In genomic region chr6:37514377-37514776, GRCh38 we compare ENCODE assay signal across 12 cellular contexts. TPM values are rescaled to one million over a fixed set of nuclear protein-coding genes. Genes with fewer than 3 reads are reported as not detected.
DNase-seq lines count a peak whose midpoint lies in the region; ATAC-seq, FAIRE-seq and TF ChIP-seq lines count a peak whose summit lies in the region.
"Had no signal": no experiment of that assay in that cellular context is flagged by ENCODE, and none has a peak within 500 bp of the region (broad histone marks: within the 10 kb centered on the region; RNA-seq: fewer than 3 reads in every experiment).

No MANE protein-coding gene starts in this region.

- peak; percentile 50 for DNase-seq in COLO829 (ENCODE audit: low spot score)
- peak; percentile 89 for DNase-seq in NCI-H1436 treated with DMSO at 0.1 percent for 48 hours (lab: John Stamatoyannopoulos, UW)
- peak; percentile 36 for DNase-seq in activated T-helper 9 cell treated with anti-CD3 and anti-CD28 coated beads, Interleukin-2, amount 50 U/mL, for 16 hours (ENCODE audit: low read depth)
- peak in 1 of 9 donors; percentile 51 for DNase-seq in naive thymus-derived CD4-positive, alpha-beta T cell
- no peak for DNase-seq in small intestine
- no peak for DNase-seq in mucosa of gallbladder (ENCODE audit: low spot score)
- no peak for DNase-seq in uterus
- DNase-seq: aorta, GDM1, Right ventricle myocardium superior, tibial artery had no signal

- peak overlapping the region; percentile 75 to 93 (median 84) for H3K4me3 Mint-ChIP-seq in naive thymus-derived CD4-positive, alpha-beta T cell

- H3K27me3 Mint-ChIP-seq in naive thymus-derived CD4-positive, alpha-beta T cell, result no peaks in the 10 kb centered on the region

- no peak for ATAC-seq in naive thymus-derived CD4-positive, alpha-beta T cell
- no peak for ATAC-seq in GM21717 (IDR thresholded peaks at IDR 0.05; ENCODE audit: unreplicated experiment)

- no peak for FAIRE-seq in small intestine (lab: Jason Lieb, UNC)

- intact Hi-C loops in naive thymus-derived CD4-positive, alpha-beta T cell (cut with micrococcal nuclease), result loop anchor here in 1 of 2 donors (10.0 kb wide), 1 partner anchor 1070 kb away; the partner anchor contains the start of genes KCTD20 and PXT1
- intact Hi-C loops in uterus (cut with DNase I; ENCODE audit: low total_unique reads), result no loop called here

- peak overlapping the region; percentile 92 to 99 (median 97) for H3K27ac Mint-ChIP-seq in naive thymus-derived CD4-positive, alpha-beta T cell

- POLR2A ChIA-PET in naive thymus-derived CD4-positive, alpha-beta T cell (lab: Charles Lee), result interaction anchor here (0.6 to 12.3 kb wide), 3 partner anchors 11 to 116 kb away, joined by 3 to 376 read pairs (median 4); partner anchors contain the start of gene CCDC167

- peaks cover 0 to 3% (median 0%) of the 10 kb centered on the region in 11 donors for H3K9me3 Mint-ChIP-seq in naive thymus-derived CD4-positive, alpha-beta T cell

- peak overlapping the region; percentile 97 for H3K27ac ChIP-seq in naive thymus-derived CD4-positive, alpha-beta T cell (ENCODE audit: low read depth, low read length)
- H3K27ac ChIP-seq in small intestine (ENCODE audit: low read depth in 1 of 2, low read length in 1 of 2) (no peak overlapping the region), uterus (no peak overlapping the region)
- H3K27ac ChIP-seq: tibial artery had no signal

- TF ChIP-seq POLR2A in uterus (IDR thresholded peaks at IDR 0.05), result no peak

- H3K4me3 ChIP-seq in naive thymus-derived CD4-positive, alpha-beta T cell (ENCODE audit: low read length), result peak overlapping the region; percentile 55
- H3K4me3 ChIP-seq in small intestine (ENCODE audit: low read depth in 1 of 2, low read length in 2 of 2) (no peak overlapping the region), uterus (no peak overlapping the region)
- H3K4me3 ChIP-seq: tibial artery had no signal

- WGBS in small intestine, 3 donors, result 60 to 73% (median 61%) methylated on average over 3 of the region's 3 CpGs

- H3K4me1 ChIP-seq in naive thymus-derived CD4-positive, alpha-beta T cell (ENCODE audit: control insufficient read depth in 2 of 2, insufficient read depth in 2 of 2, low read length in 2 of 2), result peaks cover 70 to 81% of the 10 kb centered on the region in 2 donors
- H3K4me1 ChIP-seq in small intestine (ENCODE audit: control insufficient read depth in 2 of 2, insufficient read depth in 1 of 2, low read depth in 1 of 2, low read length in 1 of 2) (peaks cover 0 to 4% of the 10 kb centered on the region in 2 donors), uterus (no peaks in the 10 kb centered on the region)

- no peaks in the 10 kb centered on the region for H3K36me3 ChIP-seq in naive thymus-derived CD4-positive, alpha-beta T cell (ENCODE audit: control insufficient read depth in 2 of 3, insufficient read depth in 3 of 3, low read length in 3 of 3)
- H3K36me3 ChIP-seq in small intestine (ENCODE audit: control insufficient read depth in 2 of 2, insufficient read depth in 2 of 2, low read length in 2 of 2) (no peaks in the 10 kb centered on the region), uterus (no peaks in the 10 kb centered on the region)
- H3K36me3 ChIP-seq: tibial artery had no signal

- H3K4me1 Mint-ChIP-seq in naive thymus-derived CD4-positive, alpha-beta T cell, result peaks cover 59 to 98% (median 95%) of the 10 kb centered on the region in 7 donors

- no peak for TF ChIP-seq CTCF in uterus (IDR thresholded peaks at IDR 0.05)

- CTCF ChIA-PET in naive thymus-derived CD4-positive, alpha-beta T cell (lab: Charles Lee), result interaction anchor here (0.5 kb wide), 1 partner anchor 498 kb away, joined by 3 read pairs; no protein-coding TSS in a partner anchor

- no peaks in the 10 kb centered on the region for H3K9me3 ChIP-seq in naive thymus-derived CD4-positive, alpha-beta T cell (ENCODE audit: control insufficient read depth in 2 of 3, low read length in 3 of 3)
- H3K9me3 ChIP-seq in small intestine (ENCODE audit: control insufficient read depth, low read depth) (no peaks in the 10 kb centered on the region), uterus (no peaks in the 10 kb centered on the region)
- H3K9me3 ChIP-seq: tibial artery had no signal

- H3K36me3 Mint-ChIP-seq in naive thymus-derived CD4-positive, alpha-beta T cell, result peaks cover 0 to 5% (median 0%) of the 10 kb centered on the region in 5 donors

- H3K27me3 ChIP-seq in naive thymus-derived CD4-positive, alpha-beta T cell (ENCODE audit: control insufficient read depth in 2 of 2, insufficient read depth in 2 of 2, low read length in 2 of 2), result no peaks in the 10 kb centered on the region
- no peaks in the 10 kb centered on the region for H3K27me3 ChIP-seq in small intestine (ENCODE audit: control insufficient read depth in 2 of 2, insufficient read depth in 2 of 2, low read length in 2 of 2)
- H3K27me3 ChIP-seq in uterus, result no peaks in the 10 kb centered on the region

RNA-seq across cellular contexts. Expression of gene CCDC167, which starts 14.7 kb away (rescaled TPM):
- total RNA-seq in naive thymus-derived CD4-positive, alpha-beta T cell, result 10 to 100 TPM; 13.8 to 55.1 (median 18.0) TPM
- 10 to 100 TPM; 94.0 to 95.5 TPM for polyA plus RNA-seq in naive thymus-derived CD4-positive, alpha-beta T cell
- 10 to 100 TPM; 25.0 to 54.3 (median 25.7) TPM for polyA plus RNA-seq in small intestine
- total RNA-seq in mucosa of gallbladder (12.9 TPM), uterus (10 to 100 TPM in 2 of 4 donors, 1 to 10 TPM in 1, not detected in 1; 8.7 to 47.6 (median 18.5) TPM)

Comparison
In these comparisons a context has a peak if more than half of its experiments do, and no peak if none do; other contexts are left out.
1. DNase-seq: peak in COLO829 (single experiment), NCI-H1436 treated with DMSO at 0.1 percent for 48 hours (single experiment) and activated T-helper 9 cell treated with anti-CD3 and anti-CD28 coated beads, Interleukin-2, amount 50 U/mL, for 16 hours (single experiment); none in small intestine (single experiment), mucosa of gallbladder (single experiment) and uterus (0 of 2).